ENCODE assay signal across 18 cellular contexts in the genomic region with DNA sequence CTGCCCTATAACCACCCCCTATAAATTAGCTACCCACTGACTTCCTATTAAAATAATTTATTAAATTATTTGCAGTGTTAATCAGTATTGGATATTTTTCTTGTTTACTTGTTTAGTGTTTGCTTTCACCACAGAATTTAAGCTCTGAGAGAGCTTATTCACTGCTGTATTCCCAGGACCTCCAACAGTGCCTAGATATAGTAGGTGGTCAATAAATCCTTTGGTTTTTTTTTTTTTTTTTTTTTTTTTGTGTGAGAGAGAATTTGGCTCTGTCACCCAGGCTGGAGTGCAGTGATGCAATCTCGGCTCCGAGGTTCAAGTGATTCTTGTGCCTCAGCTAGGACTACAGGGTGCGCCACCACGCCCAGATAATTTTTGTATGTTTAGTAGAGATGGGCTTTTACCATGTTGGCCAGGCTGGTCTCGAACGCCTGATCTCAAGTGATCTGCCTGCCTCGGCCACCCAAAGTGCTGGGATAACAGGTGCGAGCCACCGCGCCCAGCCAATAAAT. TPM values are rescaled to one million over a fixed set of nuclear protein-coding genes. Genes with fewer than 3 reads are reported as not detected.
DNase-seq lines count a peak whose midpoint lies in the region; ATAC-seq and TF ChIP-seq lines count a peak whose summit lies in the region.
"Had no signal": no experiment of that assay in that cellular context is flagged by ENCODE, and none has a peak within 500 bp of the region (broad histone marks: within the 10 kb centered on the region; RNA-seq: fewer than 3 reads in every experiment).

No MANE protein-coding gene starts in this region.

- H3K4me3 ChIP-seq in HEK293 (ENCODE audit: low read depth, low read length) = no peak overlapping the region
- no peak overlapping the region for H3K4me3 ChIP-seq in endodermal cell (ENCODE audit: low read length)
- no peak overlapping the region for H3K4me3 ChIP-seq in gastrocnemius medialis
- H3K4me3 ChIP-seq: lung had no signal

- CTCF ChIA-PET in HEK293 (lab: Yijun Ruan, JAX) = interaction anchor here (1.3 to 1.4 kb wide), 2 partner anchors 46 to 153 kb away, joined by 3 read pairs; no protein-coding TSS in a partner anchor
- CTCF ChIA-PET in activated CD8-positive, alpha-beta memory T cell treated with anti-CD3 and anti-CD28 coated beads, Interleukin-2, amount 10 ng/mL, durations not matched to agents 7 days and 5 days (lab: Charles Lee) = interaction anchor here (0.7 to 1.1 kb wide), 3 partner anchors 22 to 380 kb away, joined by 3 read pairs; no protein-coding TSS in a partner anchor

- H3K9me3 Mint-ChIP-seq in activated T-cell treated with anti-CD3 and anti-CD28 coated beads, Interleukin-2, amount 50 U/mL, for 24 hours = no peaks in the 10 kb centered on the region
- H3K9me3 Mint-ChIP-seq in activated T-cell treated with anti-CD3 and anti-CD28 coated beads, Interleukin-2, amount 50 U/mL, for 4 hours = no peaks in the 10 kb centered on the region
- H3K9me3 Mint-ChIP-seq in endodermal cell = no peaks in the 10 kb centered on the region
- H3K9me3 Mint-ChIP-seq in activated CD8-positive, alpha-beta memory T cell treated with anti-CD3 and anti-CD28 coated beads, Interleukin-2, amount 10 ng/mL, durations not matched to agents 7 days and 5 days (ENCODE audit: low read depth) = no peaks in the 10 kb centered on the region
- H3K9me3 Mint-ChIP-seq: stimulated activated naive B cell treated with anti-CD40 and anti-IgM and Interleukin-4, amounts not matched to agents 10 μg/mL and 1 μg/mL and 100 μg/mL, for 72 hours; T-helper 2 cell treated with Interferon-gamma antibody and Interleukin-4, amounts not matched to agents 5 μg/mL and 100 μg/mL, for 36 hours had no signal

- no peak for TF ChIP-seq CTCF in HEK293 (tag by site-specific recombination; IDR thresholded peaks at IDR 0.05)
- no peak for TF ChIP-seq CTCF in endodermal cell (conservative IDR thresholded peaks at IDR 0.05)
- no peak for TF ChIP-seq CTCF in gastrocnemius medialis (IDR thresholded peaks at IDR 0.05 in 4 of 5, conservative IDR thresholded peaks at IDR 0.05 in 1 of 5)

- H3K36me3 Mint-ChIP-seq in activated T-cell treated with anti-CD3 and anti-CD28 coated beads, Interleukin-2, amount 50 U/mL, for 24 hours (ENCODE audit: low read depth) = peaks cover 8% of the 10 kb centered on the region
- H3K36me3 Mint-ChIP-seq in activated T-cell treated with anti-CD3 and anti-CD28 coated beads, Interleukin-2, amount 50 U/mL, for 4 hours (ENCODE audit: insufficient read depth) = peaks cover 7% of the 10 kb centered on the region
- no peaks in the 10 kb centered on the region for H3K36me3 Mint-ChIP-seq in endodermal cell (ENCODE audit: low read depth)
- H3K36me3 Mint-ChIP-seq in activated CD8-positive, alpha-beta memory T cell treated with anti-CD3 and anti-CD28 coated beads, Interleukin-2, amount 10 ng/mL, durations not matched to agents 7 days and 5 days = no peaks in the 10 kb centered on the region
- H3K36me3 Mint-ChIP-seq: stimulated activated naive B cell treated with anti-CD40 and anti-IgM and Interleukin-4, amounts not matched to agents 10 μg/mL and 1 μg/mL and 100 μg/mL, for 72 hours had no signal

- H3K4me3 Mint-ChIP-seq in activated T-cell treated with anti-CD3 and anti-CD28 coated beads, Interleukin-2, amount 50 U/mL, for 24 hours = peak overlapping the region; percentile 37
- no peak overlapping the region for H3K4me3 Mint-ChIP-seq in activated T-cell treated with anti-CD3 and anti-CD28 coated beads, Interleukin-2, amount 50 U/mL, for 4 hours
- H3K4me3 Mint-ChIP-seq in endodermal cell = peak overlapping the region; percentile 17
- no peak overlapping the region for H3K4me3 Mint-ChIP-seq in activated CD8-positive, alpha-beta memory T cell treated with anti-CD3 and anti-CD28 coated beads, Interleukin-2, amount 10 ng/mL, durations not matched to agents 7 days and 5 days
- H3K4me3 Mint-ChIP-seq: stimulated activated naive B cell treated with anti-CD40 and anti-IgM and Interleukin-4, amounts not matched to agents 10 μg/mL and 1 μg/mL and 100 μg/mL, for 72 hours; T-helper 2 cell treated with Interferon-gamma antibody and Interleukin-4, amounts not matched to agents 5 μg/mL and 100 μg/mL, for 36 hours had no signal

- no peak overlapping the region for H3K27ac Mint-ChIP-seq in activated T-cell treated with anti-CD3 and anti-CD28 coated beads, Interleukin-2, amount 50 U/mL, for 24 hours
- H3K27ac Mint-ChIP-seq in endodermal cell = no peak overlapping the region
- H3K27ac Mint-ChIP-seq in activated CD8-positive, alpha-beta memory T cell treated with anti-CD3 and anti-CD28 coated beads, Interleukin-2, amount 10 ng/mL, durations not matched to agents 7 days and 5 days = no peak overlapping the region
- H3K27ac Mint-ChIP-seq: stimulated activated naive B cell treated with anti-CD40 and anti-IgM and Interleukin-4, amounts not matched to agents 10 μg/mL and 1 μg/mL and 100 μg/mL, for 72 hours; T-helper 2 cell treated with Interferon-gamma antibody and Interleukin-4, amounts not matched to agents 5 μg/mL and 100 μg/mL, for 36 hours had no signal

- no peak for ATAC-seq in activated T-cell treated with anti-CD3 and anti-CD28 coated beads, Interleukin-2, amount 50 U/mL, for 4 hours
- ATAC-seq in gastrocnemius medialis = no peak
- no peak for ATAC-seq in activated CD8-positive, alpha-beta memory T cell treated with anti-CD3 and anti-CD28 coated beads, Interleukin-2, amount 10 ng/mL, durations not matched to agents 7 days and 5 days
- ATAC-seq: stimulated activated naive B cell treated with anti-CD40 and anti-IgM and Interleukin-4, amounts not matched to agents 10 μg/mL and 1 μg/mL and 100 μg/mL, for 72 hours had no signal

- in situ Hi-C loops in gastrocnemius medialis (cut with MboI; ENCODE audit: low sequenced_read_pairs in 4 of 4) = no loop called here

- POLR2A ChIA-PET in HEK293 (lab: Yijun Ruan, JAX) = no interaction called here

- H3K27me3 Mint-ChIP-seq in activated T-cell treated with anti-CD3 and anti-CD28 coated beads, Interleukin-2, amount 50 U/mL, for 24 hours = no peaks in the 10 kb centered on the region
- H3K27me3 Mint-ChIP-seq in activated T-cell treated with anti-CD3 and anti-CD28 coated beads, Interleukin-2, amount 50 U/mL, for 4 hours (ENCODE audit: low read depth) = peaks cover 5% of the 10 kb centered on the region
- no peaks in the 10 kb centered on the region for H3K27me3 Mint-ChIP-seq in endodermal cell (ENCODE audit: insufficient read depth)
- peaks cover 10% of the 10 kb centered on the region for H3K27me3 Mint-ChIP-seq in activated CD8-positive, alpha-beta memory T cell treated with anti-CD3 and anti-CD28 coated beads, Interleukin-2, amount 10 ng/mL, durations not matched to agents 7 days and 5 days
- H3K27me3 Mint-ChIP-seq: stimulated activated naive B cell treated with anti-CD40 and anti-IgM and Interleukin-4, amounts not matched to agents 10 μg/mL and 1 μg/mL and 100 μg/mL, for 72 hours had no signal

- intact Hi-C loops in gastrocnemius medialis (cut with DNase I; ENCODE audit: low total_unique reads) = loop anchor here (2.0 to 5.0 kb wide), 2 partner anchors 97 to 261 kb away; partner anchors contain the start of genes EPS15 and NRDC

- H3K27ac ChIP-seq in HEK293 (ENCODE audit: extremely low read depth, low read depth, low read length) (no peak overlapping the region), endodermal cell (ENCODE audit: low read depth, low read length) (no peak overlapping the region), gastrocnemius medialis (peak overlapping the region; percentile 94 to 99 (median 99))
- H3K27ac ChIP-seq: cardiac muscle cell had no signal

- no peak overlapping the region for H3K9ac ChIP-seq in endodermal cell (ENCODE audit: extremely low read depth, low read length, poor library complexity, severe bottlenecking)

- 96 to 97% methylated on average over 6 to 10 of the region's 10 CpGs for WGBS in endodermal cell (ENCODE audit: insufficient coverage in 1 of 2, insufficient read length in 1 of 2), 2 experiments

- no peak for DNase-seq in activated T-cell treated with anti-CD3 and anti-CD28 coated beads, Interleukin-2, amount 50 U/mL, for 24 hours
- no peak for DNase-seq in activated T-cell treated with anti-CD3 and anti-CD28 coated beads, Interleukin-2, amount 50 U/mL, for 4 hours
- DNase-seq in endodermal cell (no peak), gastrocnemius medialis (no peak), cerebellar cortex (ENCODE audit: low spot score) (no peak), AG08395 (ENCODE audit: low spot score) (no peak)
- DNase-seq in activated CD8-positive, alpha-beta memory T cell treated with anti-CD3 and anti-CD28 coated beads, Interleukin-2, amount 10 ng/mL, durations not matched to agents 7 days and 5 days = no peak
- DNase-seq: activated CD4-positive, alpha-beta T cell treated with anti-CD3 and anti-CD28 coated beads for 4 hours; dorsolateral prefrontal cortex; esophagus squamous epithelium; MG63; NCI-H187; SIG-M5; stimulated activated naive B cell treated with anti-CD40 and anti-IgM and Interleukin-4, amounts not matched to agents 10 μg/mL and 1 μg/mL and 100 μg/mL, for 72 hours had no signal

- no peaks in the 10 kb centered on the region for H3K27me3 ChIP-seq in endodermal cell (ENCODE audit: control insufficient read depth, insufficient read depth, low read length, poor library complexity, severe bottlenecking)
- no peaks in the 10 kb centered on the region for H3K27me3 ChIP-seq in gastrocnemius medialis
- H3K27me3 ChIP-seq: cardiac muscle cell, dorsolateral prefrontal cortex, esophagus squamous epithelium, MG63 had no signal

- no peak for TF ChIP-seq POLR2A in gastrocnemius medialis (IDR thresholded peaks at IDR 0.05)

- H3K9me3 ChIP-seq in HEK293 (ENCODE audit: control insufficient read depth, insufficient read depth, low read depth, low read length) = no peaks in the 10 kb centered on the region
- no peaks in the 10 kb centered on the region for H3K9me3 ChIP-seq in endodermal cell (ENCODE audit: control insufficient read depth, low read length)
- no peaks in the 10 kb centered on the region for H3K9me3 ChIP-seq in gastrocnemius medialis
- H3K9me3 ChIP-seq: esophagus squamous epithelium, MG63 had no signal

- H3K36me3 ChIP-seq in HEK293 (ENCODE audit: control insufficient read depth in 2 of 2, insufficient read depth in 1 of 2, low read length in 2 of 2) (no peaks in the 10 kb centered on the region), endodermal cell (ENCODE audit: control insufficient read depth, insufficient read depth, low read length) (no peaks in the 10 kb centered on the region), gastrocnemius medialis (no peaks in the 10 kb centered on the region)
- H3K36me3 ChIP-seq: cardiac muscle cell, esophagus squamous epithelium, MG63 had no signal

- H3K4me1 ChIP-seq in HEK293 (ENCODE audit: control insufficient read depth, insufficient read depth, low read length) (peaks cover 10% of the 10 kb centered on the region; the same call in 1 of the 2 replicates), endodermal cell (ENCODE audit: control insufficient read depth, insufficient read depth, low read length) (no peaks in the 10 kb centered on the region), gastrocnemius medialis (peaks cover 42 to 55% of the 10 kb centered on the region in 2 donors)

- peaks cover 29% of the 10 kb centered on the region for H3K4me1 Mint-ChIP-seq in activated T-cell treated with anti-CD3 and anti-CD28 coated beads, Interleukin-2, amount 50 U/mL, for 24 hours (ENCODE audit: low read depth)
- H3K4me1 Mint-ChIP-seq in activated T-cell treated with anti-CD3 and anti-CD28 coated beads, Interleukin-2, amount 50 U/mL, for 4 hours (ENCODE audit: low read depth) = peaks cover 27% of the 10 kb centered on the region
- peaks cover 12% of the 10 kb centered on the region for H3K4me1 Mint-ChIP-seq in endodermal cell
- peaks cover 20% of the 10 kb centered on the region for H3K4me1 Mint-ChIP-seq in activated CD8-positive, alpha-beta memory T cell treated with anti-CD3 and anti-CD28 coated beads, Interleukin-2, amount 10 ng/mL, durations not matched to agents 7 days and 5 days

RNA-seq across cellular contexts. Expression of gene OSBPL9, which starts 1.1 kb away (rescaled TPM):
- total RNA-seq in activated T-cell treated with anti-CD3 and anti-CD28 coated beads, Interleukin-2, amount 50 U/mL, for 4 hours = 10 to 100 TPM; 29.6 to 31.9 (median 31.5) TPM
- total RNA-seq in endodermal cell (10 to 100 TPM; 76.9 to 93.3 TPM), gastrocnemius medialis (100 to 1,000 TPM in 3 of 4 donors, 10 to 100 TPM in 1; 65.8 to 206 (median 136) TPM)
- 88.6 TPM for polyA plus RNA-seq in endodermal cell (2013, experiment 1 of 2)
- polyA plus RNA-seq in endodermal cell (2013, experiment 2 of 2) = 84.6 TPM
- 10 to 100 TPM; 46.5 to 48.5 TPM for total RNA-seq in activated CD8-positive, alpha-beta memory T cell treated with anti-CD3 and anti-CD28 coated beads, Interleukin-2, amount 10 ng/mL, durations not matched to agents 7 days and 5 days

Comparison
In these comparisons a context has a peak if more than half of its experiments do, and no peak if none do; other contexts are left out.
1. H3K4me3 Mint-ChIP-seq: peak in activated T-cell treated with anti-CD3 and anti-CD28 coated beads, Interleukin-2, amount 50 U/mL, for 24 hours (single experiment) and endodermal cell (single experiment); none in activated T-cell treated with anti-CD3 and anti-CD28 coated beads, Interleukin-2, amount 50 U/mL, for 4 hours (single experiment) and activated CD8-positive, alpha-beta memory T cell treated with anti-CD3 and anti-CD28 coated beads, Interleukin-2, amount 10 ng/mL, durations not matched to agents 7 days and 5 days (single experiment).
2. H3K27ac ChIP-seq: peak in gastrocnemius medialis (4 of 4); none in HEK293 (single experiment) and endodermal cell (single experiment).